ENCODE assay signal across 18 cellular contexts in the genomic region with DNA sequence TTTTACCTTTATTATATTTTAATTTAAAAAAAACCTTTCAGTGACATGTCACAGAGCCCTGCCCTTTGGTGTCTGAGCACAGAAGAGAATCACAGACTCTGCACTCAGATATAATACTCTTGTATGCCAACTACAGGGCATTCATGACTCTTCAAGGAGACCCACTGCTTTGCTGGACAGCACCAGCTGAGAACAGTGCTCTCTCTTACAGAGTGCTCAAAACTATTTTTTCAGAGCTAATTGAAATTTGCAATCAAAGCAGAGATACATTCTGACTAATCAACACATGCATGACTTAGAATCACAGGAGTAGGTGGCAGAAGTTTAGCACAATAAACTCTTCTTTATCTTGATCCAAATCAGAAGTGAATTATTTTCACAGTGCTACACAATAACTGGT.
DNase-seq lines count a peak whose midpoint lies in the region; ATAC-seq and TF ChIP-seq lines count a peak whose summit lies in the region.
"Had no signal": no experiment of that assay in that cellular context is flagged by ENCODE, and none has a peak within 500 bp of the region (broad histone marks: within the 10 kb centered on the region; RNA-seq: fewer than 3 reads in every experiment).

No MANE protein-coding gene starts in this region.

- H3K36me3 ChIP-seq in Karpas-422 (ENCODE audit: insufficient read depth, low read length), result no peaks in the 10 kb centered on the region
- H3K36me3 ChIP-seq: Peyer's patch had no signal

- H3K4me2 ChIP-seq in Karpas-422 (ENCODE audit: low read depth, low read length, poor library complexity, severe bottlenecking), result peak overlapping the region; percentile 84

- H4K20me1 ChIP-seq in Karpas-422 (ENCODE audit: insufficient read depth, low read depth, low read length), result no peaks in the 10 kb centered on the region

- H3K79me2 ChIP-seq in Karpas-422 (ENCODE audit: low read length), result peaks cover 55% of the 10 kb centered on the region

- no peaks in the 10 kb centered on the region for H3K9me3 ChIP-seq in Karpas-422 (ENCODE audit: low read length)
- H3K9me3 ChIP-seq: Caco-2, Peyer's patch had no signal

- peaks cover 83% of the 10 kb centered on the region for H3K4me1 Mint-ChIP-seq in activated naive CD4-positive, alpha-beta T cell treated with anti-CD3 and anti-CD28 coated beads, Interleukin-2, amount 50 U/mL, for 24 hours
- H3K4me1 Mint-ChIP-seq in activated T-helper 1 cell treated with anti-CD3 and anti-CD28 coated beads, Interleukin-12 subunit alpha, Interleukin-12 subunit beta, Interleukin-2, Interleukin-4 antibody, amounts not matched to agents 30 ng/mL and 10 ng/mL and 1 ng/mL, durations not matched to agents 14 hours and 24 hours and 36 hours (ENCODE audit: low read depth), result peaks cover 84% of the 10 kb centered on the region
- peaks cover 83% of the 10 kb centered on the region for H3K4me1 Mint-ChIP-seq in stimulated activated effector memory CD8-positive, alpha-beta T cell treated with anti-CD3 and anti-CD28 coated beads, Interleukin-12 subunit alpha, Interleukin-12 subunit beta, amount 100 ng/mL, for 72 hours

- no peak for TF ChIP-seq CTCF in GM10266 (IDR thresholded peaks at IDR 0.05; ENCODE audit: control insufficient read depth, insufficient read depth, low read depth, missing control alignments)

- peak; percentile 33 for ATAC-seq in stimulated activated effector memory CD8-positive, alpha-beta T cell treated with anti-CD3 and anti-CD28 coated beads, Interleukin-12 subunit alpha, Interleukin-12 subunit beta, amount 100 ng/mL, for 72 hours

- no peak for DNase-seq in activated naive CD4-positive, alpha-beta T cell treated with anti-CD3 and anti-CD28 coated beads, Interleukin-2, amount 50 U/mL, for 16 hours
- DNase-seq in Karpas-422 (peak; percentile 64), iPS-NIHi7 (ENCODE audit: extremely low spot score) (no peak), GM10266 (ENCODE audit: extremely low spot score) (no peak), ecto neural progenitor cell (ENCODE audit: low spot score) (no peak)
- no peak for DNase-seq in activated T-helper 1 cell treated with anti-CD3 and anti-CD28 coated beads, Interleukin-12 subunit alpha, Interleukin-12 subunit beta, Interleukin-2, Interleukin-4 antibody, amounts not matched to agents 30 ng/mL and 10 ng/mL and 1 ng/mL, durations not matched to agents 14 hours and 24 hours and 36 hours (ENCODE audit: low spot score)
- DNase-seq in stimulated activated effector memory CD8-positive, alpha-beta T cell treated with anti-CD3 and anti-CD28 coated beads, Interleukin-12 subunit alpha, Interleukin-12 subunit beta, amount 100 ng/mL, for 72 hours (ENCODE audit: low spot score in 2 of 2), result no peak
- DNase-seq: DMS153, EL, Kasumi-1, MM.1S, NCI-H1092 treated with DMSO at 0.1 percent for 48 hours, NCI-H1694, NCI-H524, Peyer's patch, Right ventricle myocardium superior had no signal

- H3K27me3 Mint-ChIP-seq in activated naive CD4-positive, alpha-beta T cell treated with anti-CD3 and anti-CD28 coated beads, Interleukin-2, amount 50 U/mL, for 24 hours, result no peaks in the 10 kb centered on the region
- H3K27me3 Mint-ChIP-seq in activated T-helper 1 cell treated with anti-CD3 and anti-CD28 coated beads, Interleukin-12 subunit alpha, Interleukin-12 subunit beta, Interleukin-2, Interleukin-4 antibody, amounts not matched to agents 30 ng/mL and 10 ng/mL and 1 ng/mL, durations not matched to agents 14 hours and 24 hours and 36 hours (ENCODE audit: insufficient read depth), result no peaks in the 10 kb centered on the region

- H3K27ac Mint-ChIP-seq in activated naive CD4-positive, alpha-beta T cell treated with anti-CD3 and anti-CD28 coated beads, Interleukin-2, amount 50 U/mL, for 24 hours, result peak overlapping the region; percentile 80
- peak overlapping the region; percentile 45 for H3K27ac Mint-ChIP-seq in activated T-helper 1 cell treated with anti-CD3 and anti-CD28 coated beads, Interleukin-12 subunit alpha, Interleukin-12 subunit beta, Interleukin-2, Interleukin-4 antibody, amounts not matched to agents 30 ng/mL and 10 ng/mL and 1 ng/mL, durations not matched to agents 14 hours and 24 hours and 36 hours
- peak overlapping the region; percentile 32 for H3K27ac Mint-ChIP-seq in stimulated activated effector memory CD8-positive, alpha-beta T cell treated with anti-CD3 and anti-CD28 coated beads, Interleukin-12 subunit alpha, Interleukin-12 subunit beta, amount 100 ng/mL, for 72 hours

- peaks cover 23% of the 10 kb centered on the region for H3K36me3 Mint-ChIP-seq in activated naive CD4-positive, alpha-beta T cell treated with anti-CD3 and anti-CD28 coated beads, Interleukin-2, amount 50 U/mL, for 24 hours
- peaks cover 49% of the 10 kb centered on the region for H3K36me3 Mint-ChIP-seq in activated T-helper 1 cell treated with anti-CD3 and anti-CD28 coated beads, Interleukin-12 subunit alpha, Interleukin-12 subunit beta, Interleukin-2, Interleukin-4 antibody, amounts not matched to agents 30 ng/mL and 10 ng/mL and 1 ng/mL, durations not matched to agents 14 hours and 24 hours and 36 hours (ENCODE audit: low read depth)
- H3K36me3 Mint-ChIP-seq in stimulated activated effector memory CD8-positive, alpha-beta T cell treated with anti-CD3 and anti-CD28 coated beads, Interleukin-12 subunit alpha, Interleukin-12 subunit beta, amount 100 ng/mL, for 72 hours, result peaks cover 40% of the 10 kb centered on the region

- peaks cover 98% of the 10 kb centered on the region for H3K4me1 ChIP-seq in Karpas-422 (ENCODE audit: low read length)

- H2AFZ ChIP-seq in Karpas-422 (ENCODE audit: low read length), result no peak overlapping the region

- peak overlapping the region; percentile 70 for H3K9ac ChIP-seq in Karpas-422 (ENCODE audit: low read length)

- no peak overlapping the region for H3K4me3 ChIP-seq in Karpas-422 (ENCODE audit: low read length)
- H3K4me3 ChIP-seq: Peyer's patch had no signal

- peak overlapping the region; percentile 99 for H3K27ac ChIP-seq in Karpas-422 (ENCODE audit: low read length)
- H3K27ac ChIP-seq: Peyer's patch had no signal

- H3K4me3 Mint-ChIP-seq in activated naive CD4-positive, alpha-beta T cell treated with anti-CD3 and anti-CD28 coated beads, Interleukin-2, amount 50 U/mL, for 24 hours, result no peak overlapping the region
- no peak overlapping the region for H3K4me3 Mint-ChIP-seq in activated T-helper 1 cell treated with anti-CD3 and anti-CD28 coated beads, Interleukin-12 subunit alpha, Interleukin-12 subunit beta, Interleukin-2, Interleukin-4 antibody, amounts not matched to agents 30 ng/mL and 10 ng/mL and 1 ng/mL, durations not matched to agents 14 hours and 24 hours and 36 hours
- no peak overlapping the region for H3K4me3 Mint-ChIP-seq in stimulated activated effector memory CD8-positive, alpha-beta T cell treated with anti-CD3 and anti-CD28 coated beads, Interleukin-12 subunit alpha, Interleukin-12 subunit beta, amount 100 ng/mL, for 72 hours

- H3K9me2 ChIP-seq in Karpas-422 (replicated peaks; ENCODE audit: insufficient read depth, low read length), result no peaks in the 10 kb centered on the region

- H3K27me3 ChIP-seq in Karpas-422 (ENCODE audit: low read length), result no peaks in the 10 kb centered on the region
- H3K27me3 ChIP-seq: Peyer's patch had no signal

- intact Hi-C loops in activated T-helper 1 cell treated with anti-CD3 and anti-CD28 coated beads, Interleukin-12 subunit alpha, Interleukin-12 subunit beta, Interleukin-2, Interleukin-4 antibody, amounts not matched to agents 30 ng/mL and 10 ng/mL and 1 ng/mL, durations not matched to agents 14 hours and 24 hours and 36 hours (cut with micrococcal nuclease), result no loop called here

- H3K9me3 Mint-ChIP-seq in activated naive CD4-positive, alpha-beta T cell treated with anti-CD3 and anti-CD28 coated beads, Interleukin-2, amount 50 U/mL, for 24 hours, result no peaks in the 10 kb centered on the region
- no peaks in the 10 kb centered on the region for H3K9me3 Mint-ChIP-seq in activated T-helper 1 cell treated with anti-CD3 and anti-CD28 coated beads, Interleukin-12 subunit alpha, Interleukin-12 subunit beta, Interleukin-2, Interleukin-4 antibody, amounts not matched to agents 30 ng/mL and 10 ng/mL and 1 ng/mL, durations not matched to agents 14 hours and 24 hours and 36 hours
- H3K9me3 Mint-ChIP-seq in stimulated activated effector memory CD8-positive, alpha-beta T cell treated with anti-CD3 and anti-CD28 coated beads, Interleukin-12 subunit alpha, Interleukin-12 subunit beta, amount 100 ng/mL, for 72 hours, result no peaks in the 10 kb centered on the region
